Comparison of ENCODE assay signal across 22 cellular contexts in the genomic region with DNA sequence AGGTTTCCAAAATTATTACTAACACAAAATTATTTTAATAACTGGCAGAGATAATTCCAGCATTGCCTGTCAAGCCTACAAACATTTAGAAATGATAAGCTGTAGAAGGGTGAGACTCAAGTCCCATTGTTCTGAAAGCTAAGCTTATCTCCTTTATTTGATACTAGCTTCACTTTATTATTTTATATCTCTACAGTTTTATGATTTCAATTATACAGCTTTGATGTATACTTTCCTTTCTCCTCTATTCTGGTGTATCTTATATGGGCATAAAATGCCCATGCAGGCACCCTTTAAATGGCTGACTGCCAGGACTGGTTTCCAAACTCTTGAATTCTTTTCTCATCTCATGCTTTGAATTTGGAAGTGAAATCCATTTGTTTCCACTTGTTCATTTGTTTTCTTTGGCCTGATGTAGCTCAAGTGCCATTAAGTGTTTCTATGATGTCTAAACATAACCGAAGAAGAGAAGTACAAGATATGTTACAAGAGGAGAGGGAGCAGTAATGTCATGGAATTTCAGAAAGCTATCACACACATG.
"Had no signal": no experiment of that assay in that cellular context is flagged by ENCODE, and none has a peak within 500 bp of the region (broad histone marks: within the 10 kb centered on the region; RNA-seq: fewer than 3 reads in every experiment).

No MANE protein-coding gene starts in this region.

- ATAC-seq: activated T-helper 17 cell treated with anti-CD3 and anti-CD28 coated beads, Interleukin-2, amount 50 U/mL, for 72 hours; foreskin keratinocyte; left lobe of liver; right cardiac atrium; stimulated activated memory B cell treated with anti-CD40 and anti-IgM and Interleukin-4, amounts not matched to agents 10 μg/mL and 1 μg/mL and 100 μg/mL, for 72 hours had no signal

- DNase-seq: activated B cell treated with CpG ODN at 0.5 μM for 24 hours; activated CD4-positive, alpha-beta T cell treated with anti-CD3 and anti-CD28 coated beads, Interleukin-2, amount 10 ng/mL, durations not matched to agents 7 days and 5 days; activated naive CD4-positive, alpha-beta T cell treated with anti-CD3 and anti-CD28 coated beads, Interleukin-2, amount 10 ng/mL, durations not matched to agents 7 days and 5 days; activated T-cell treated with anti-CD3 and anti-CD28 coated beads for 4 hours; brain microvascular endothelial cell; effector CD4-positive, alpha-beta T cell; foreskin keratinocyte; head of caudate nucleus; occipital lobe; right cardiac atrium; spleen; stimulated activated CD4-positive, alpha-beta T cell treated with anti-CD3 and anti-CD28 coated beads, Interleukin-1b, Interleukin-23, amount 100 ng/mL, for 48 hours; T-helper 2 cell; trophoblast cell had no signal

- H3K4me1 Mint-ChIP-seq: activated B cell treated with CpG ODN at 0.5 μM for 24 hours; activated CD4-positive, alpha-beta T cell treated with anti-CD3 and anti-CD28 coated beads, Interleukin-2, amount 10 ng/mL, durations not matched to agents 7 days and 5 days; activated naive CD4-positive, alpha-beta T cell treated with anti-CD3 and anti-CD28 coated beads, Interleukin-2, amount 10 ng/mL, durations not matched to agents 7 days and 5 days; activated T-helper 17 cell treated with anti-CD3 and anti-CD28 coated beads, Interleukin-2, amount 50 U/mL, for 72 hours; stimulated activated memory B cell treated with anti-CD40 and anti-IgM and Interleukin-4, amounts not matched to agents 10 μg/mL and 1 μg/mL and 100 μg/mL, for 72 hours had no signal

- H3K4me3 ChIP-seq: spleen had no signal

- H3K36me3 ChIP-seq: brain microvascular endothelial cell, spleen had no signal

- H3K27ac Mint-ChIP-seq: activated B cell treated with CpG ODN at 0.5 μM for 24 hours; activated CD4-positive, alpha-beta T cell treated with anti-CD3 and anti-CD28 coated beads, Interleukin-2, amount 10 ng/mL, durations not matched to agents 7 days and 5 days; activated naive CD4-positive, alpha-beta T cell treated with anti-CD3 and anti-CD28 coated beads, Interleukin-2, amount 10 ng/mL, durations not matched to agents 7 days and 5 days; activated T-helper 17 cell treated with anti-CD3 and anti-CD28 coated beads, Interleukin-2, amount 50 U/mL, for 72 hours; nephron; progenitor cell of endocrine pancreas; stimulated activated memory B cell treated with anti-CD40 and anti-IgM and Interleukin-4, amounts not matched to agents 10 μg/mL and 1 μg/mL and 100 μg/mL, for 72 hours had no signal

- H3K9me3 Mint-ChIP-seq: activated B cell treated with CpG ODN at 0.5 μM for 24 hours; activated CD4-positive, alpha-beta T cell treated with anti-CD3 and anti-CD28 coated beads, Interleukin-2, amount 10 ng/mL, durations not matched to agents 7 days and 5 days; activated naive CD4-positive, alpha-beta T cell treated with anti-CD3 and anti-CD28 coated beads, Interleukin-2, amount 10 ng/mL, durations not matched to agents 7 days and 5 days; activated T-helper 17 cell treated with anti-CD3 and anti-CD28 coated beads, Interleukin-2, amount 50 U/mL, for 72 hours; nephron; stimulated activated memory B cell treated with anti-CD40 and anti-IgM and Interleukin-4, amounts not matched to agents 10 μg/mL and 1 μg/mL and 100 μg/mL, for 72 hours had no signal

- H3K27ac ChIP-seq: brain microvascular endothelial cell, epithelial cell of prostate, foreskin keratinocyte, spleen had no signal

- FAIRE-seq: islet of Langerhans, TTC549 had no signal

- H3K4me1 ChIP-seq: foreskin keratinocyte, spleen had no signal

- H3K9me3 ChIP-seq: spleen had no signal

- H3K27me3 Mint-ChIP-seq: activated B cell treated with CpG ODN at 0.5 μM for 24 hours; activated naive CD4-positive, alpha-beta T cell treated with anti-CD3 and anti-CD28 coated beads, Interleukin-2, amount 10 ng/mL, durations not matched to agents 7 days and 5 days; activated T-helper 17 cell treated with anti-CD3 and anti-CD28 coated beads, Interleukin-2, amount 50 U/mL, for 72 hours; progenitor cell of endocrine pancreas; stimulated activated memory B cell treated with anti-CD40 and anti-IgM and Interleukin-4, amounts not matched to agents 10 μg/mL and 1 μg/mL and 100 μg/mL, for 72 hours had no signal

- H3K4me3 Mint-ChIP-seq: activated B cell treated with CpG ODN at 0.5 μM for 24 hours; activated CD4-positive, alpha-beta T cell treated with anti-CD3 and anti-CD28 coated beads, Interleukin-2, amount 10 ng/mL, durations not matched to agents 7 days and 5 days; activated naive CD4-positive, alpha-beta T cell treated with anti-CD3 and anti-CD28 coated beads, Interleukin-2, amount 10 ng/mL, durations not matched to agents 7 days and 5 days; activated T-helper 17 cell treated with anti-CD3 and anti-CD28 coated beads, Interleukin-2, amount 50 U/mL, for 72 hours; nephron; stimulated activated memory B cell treated with anti-CD40 and anti-IgM and Interleukin-4, amounts not matched to agents 10 μg/mL and 1 μg/mL and 100 μg/mL, for 72 hours had no signal

- H3K27me3 ChIP-seq: brain microvascular endothelial cell, foreskin keratinocyte, spleen had no signal

- H3K36me3 Mint-ChIP-seq: activated naive CD4-positive, alpha-beta T cell treated with anti-CD3 and anti-CD28 coated beads, Interleukin-2, amount 10 ng/mL, durations not matched to agents 7 days and 5 days; stimulated activated memory B cell treated with anti-CD40 and anti-IgM and Interleukin-4, amounts not matched to agents 10 μg/mL and 1 μg/mL and 100 μg/mL, for 72 hours had no signal
